8 cellular contexts compared by ENCODE assay signal in the genomic region with DNA sequence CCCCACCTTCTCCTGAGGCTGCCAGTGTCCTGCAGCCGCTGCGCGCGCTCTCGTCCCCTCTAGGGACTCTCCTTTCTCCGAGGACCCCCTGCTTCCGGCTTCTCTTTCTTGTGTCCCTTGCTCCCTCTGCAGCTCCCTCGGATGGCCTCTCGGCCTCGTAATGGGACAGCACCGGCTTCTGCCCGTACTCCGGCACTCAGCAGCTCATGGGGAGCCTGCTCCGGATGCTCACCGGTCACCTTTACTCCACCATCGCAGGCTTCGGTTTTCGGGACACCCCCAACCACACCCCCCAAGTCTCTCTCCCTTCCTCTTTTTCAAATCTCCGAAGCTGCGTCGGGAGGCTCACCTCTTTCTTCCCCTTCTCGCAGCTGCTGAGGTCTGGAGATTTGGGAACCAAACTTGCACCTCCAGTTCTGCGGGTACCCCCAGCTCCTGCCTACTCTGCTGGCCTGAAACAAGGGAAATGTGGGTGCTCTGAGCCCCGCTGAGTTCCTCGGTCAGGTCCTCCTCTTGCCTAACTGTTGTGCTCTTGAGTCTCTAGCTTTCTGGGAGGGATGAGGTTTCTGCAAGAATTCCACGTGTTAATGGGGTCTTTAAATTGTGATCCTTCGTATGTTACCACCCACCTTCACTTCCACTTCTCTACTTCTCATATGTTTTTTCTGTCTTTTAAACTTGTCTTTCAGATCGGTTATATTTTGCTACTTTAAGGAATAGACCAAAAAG. TPM values are rescaled to one million over a fixed set of nuclear protein-coding genes. Genes with fewer than 3 reads are reported as not detected.
A peak's percentile ranks its signal among the peaks of the same experiment; 100 is the strongest.
DNase-seq lines count a peak whose midpoint lies in the region; ATAC-seq, FAIRE-seq and TF ChIP-seq lines count a peak whose summit lies in the region.

No MANE protein-coding gene starts in this region.

- peak overlapping the region; percentile 94 for H3K4me2 ChIP-seq in DND-41 (ENCODE audit: insufficient read depth, low read length)

- ATAC-seq in DND-41 (ENCODE audit: insufficient read depth, low read depth) (peak; percentile 15), GM21576 (IDR thresholded peaks at IDR 0.05; ENCODE audit: unreplicated experiment) (peak; percentile 36)

- H3K4me3 ChIP-seq in DND-41 (ENCODE audit: low read depth in 1 of 2, low read length in 2 of 2), result peak overlapping the region; percentile 67 to 94
- H3K4me3 ChIP-seq in mesodermal cell (ENCODE audit: extremely low read depth, insufficient read depth, low read length, poor library complexity, severe bottlenecking), result peak overlapping the region; percentile 83
- H3K4me3 ChIP-seq in subcutaneous abdominal adipose tissue (ENCODE audit: low read depth in 1 of 5, low read length in 5 of 5), result peak overlapping the region; percentile 80 to 95 (median 91)

- peak overlapping the region; percentile 99 for H3K27ac ChIP-seq in DND-41 (ENCODE audit: low read length)
- peak overlapping the region; percentile 98 for H3K27ac ChIP-seq in mesodermal cell (ENCODE audit: low read depth, low read length, severe bottlenecking)
- peak overlapping the region; percentile 46 for H3K27ac ChIP-seq in subcutaneous abdominal adipose tissue (ENCODE audit: low read depth, low read length)

- H3K9me3 ChIP-seq in DND-41 (ENCODE audit: insufficient read depth, low read length, severe bottlenecking) (no peaks in the 10 kb centered on the region), mesodermal cell (ENCODE audit: control insufficient read depth, low read length) (no peaks in the 10 kb centered on the region), subcutaneous abdominal adipose tissue (ENCODE audit: control insufficient read depth in 5 of 5, low read length in 5 of 5) (no peaks in the 10 kb centered on the region)

- 0% methylated on average over 22 of the region's 28 CpGs for WGBS in mesodermal cell (ENCODE audit: insufficient coverage in 2 of 2), 2 experiments

- H3K4me1 ChIP-seq in DND-41 (ENCODE audit: insufficient read depth, low read length) (peaks cover 37% of the 10 kb centered on the region), mesodermal cell (ENCODE audit: control insufficient read depth, insufficient read depth, low read length, poor library complexity, severe bottlenecking) (peaks cover 15% of the 10 kb centered on the region), subcutaneous abdominal adipose tissue (ENCODE audit: control insufficient read depth in 5 of 5, insufficient read depth in 5 of 5, low read length in 5 of 5) (peaks cover 10 to 39% (median 26%) of the 10 kb centered on the region in 5 donors)

- TF ChIP-seq CTCF in DND-41 (IDR thresholded peaks at IDR 0.05; ENCODE audit: borderline replicate concordance, extremely low read depth, low read length, poor library complexity, severe bottlenecking), result peak; percentile 15
- TF ChIP-seq CTCF in D721Med (IDR thresholded peaks at IDR 0.05; ENCODE audit: insufficient read depth, missing control alignments), result no peak

- 0 out of 2 replicates have a peak, but pooled peaks cover 3% of the 10 kb centered on the region for H4K20me1 ChIP-seq in DND-41 (ENCODE audit: insufficient read depth, low read length)

- H3K9ac ChIP-seq in DND-41 (ENCODE audit: low read depth, low read length) (peak overlapping the region; percentile 96), subcutaneous abdominal adipose tissue (ENCODE audit: low read length in 5 of 5) (peak overlapping the region; percentile 71 to 87 (median 74))

- peaks cover 49% of the 10 kb centered on the region for H3K79me2 ChIP-seq in DND-41 (ENCODE audit: insufficient read depth, low read length)

- H2AFZ ChIP-seq in DND-41 (ENCODE audit: low read depth, low read length), result peak overlapping the region; percentile 94

- no peak for FAIRE-seq in D721Med (lab: Jason Lieb, UNC)

- H3K27me3 ChIP-seq in DND-41 (ENCODE audit: insufficient read depth, low read length, poor library complexity) (no peaks in the 10 kb centered on the region), subcutaneous abdominal adipose tissue (ENCODE audit: control insufficient read depth in 5 of 5, insufficient read depth in 4 of 5, low read length in 5 of 5) (no peaks in the 10 kb centered on the region)

- peaks cover 10% of the 10 kb centered on the region for H3K36me3 ChIP-seq in DND-41 (ENCODE audit: insufficient read depth, low read length)
- H3K36me3 ChIP-seq in mesodermal cell (ENCODE audit: control insufficient read depth, insufficient read depth, low read length), result peaks cover 11% of the 10 kb centered on the region
- no peaks in the 10 kb centered on the region for H3K36me3 ChIP-seq in subcutaneous abdominal adipose tissue (ENCODE audit: control insufficient read depth in 5 of 5, insufficient read depth in 5 of 5, low read length in 5 of 5)

- DNase-seq in DND-41 (peak; percentile 60), LoVo (ENCODE audit: low spot score) (peak; percentile 33), D721Med (ENCODE audit: insufficient read length, low spot score) (no peak)
- DNase-seq in activated CD4-positive, alpha-beta T cell treated with anti-CD3 and anti-CD28 coated beads for 4 hours, result peak; percentile 12 to 28
- DNase-seq in effector CD4-positive, alpha-beta T cell, result peak; percentile 21

RNA-seq across cellular contexts. Expression of gene CDC14A, which starts 0.9 kb away (rescaled TPM):
- 7.7 TPM for polyA plus RNA-seq in mesodermal cell (2013, experiment 1 of 2)
- polyA plus RNA-seq in mesodermal cell (2013, experiment 2 of 2), result 7.5 TPM

Comparison
In these comparisons a context has a peak if more than half of its experiments do, and no peak if none do; other contexts are left out.
1. H3K27ac ChIP-seq: peak in every context shown above with its lines; median percentile 99 in DND-41; 98 in mesodermal cell; 46 in subcutaneous abdominal adipose tissue.